ENCODE assay signal across 18 cellular contexts in the genomic region with DNA sequence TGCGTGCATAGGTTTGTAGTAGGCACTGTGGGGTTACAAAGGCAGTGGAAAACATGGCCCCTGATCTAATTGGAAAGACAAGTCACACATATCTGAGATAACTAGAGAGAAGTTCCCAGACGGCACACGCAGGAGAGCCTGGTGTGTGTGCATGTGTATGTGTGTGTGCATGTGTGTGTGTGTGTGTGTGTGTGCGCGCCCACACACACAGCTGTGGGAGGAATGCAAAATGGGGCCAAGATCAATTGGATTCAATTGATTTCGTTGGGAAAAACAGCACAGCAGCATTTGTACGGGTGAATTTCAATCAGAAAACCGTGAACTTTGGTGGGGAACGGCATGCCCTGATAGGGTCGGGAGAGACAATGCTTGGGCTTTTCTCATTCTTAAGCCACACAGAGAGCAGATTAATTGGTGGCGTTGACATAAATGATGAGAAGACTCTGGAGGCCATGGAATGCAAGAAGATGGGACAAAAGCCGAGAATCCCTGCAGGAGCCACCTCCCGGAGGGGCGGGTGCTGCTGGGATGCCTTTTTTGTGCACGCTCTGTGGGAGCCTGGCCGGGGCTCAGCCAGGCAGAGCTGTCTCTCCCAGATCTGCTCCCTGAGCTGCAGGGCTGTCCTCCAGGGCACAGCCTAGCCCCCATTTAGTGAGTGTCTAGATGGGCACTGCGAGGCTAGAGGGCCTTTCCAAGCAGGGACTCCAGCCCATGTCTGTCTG.
A peak's percentile ranks its signal among the peaks of the same experiment; 100 is the strongest.
DNase-seq lines count a peak whose midpoint lies in the region; ATAC-seq, FAIRE-seq and TF ChIP-seq lines count a peak whose summit lies in the region.
"Had no signal": no experiment of that assay in that cellular context is flagged by ENCODE, and none has a peak within 500 bp of the region (broad histone marks: within the 10 kb centered on the region; RNA-seq: fewer than 3 reads in every experiment).

No MANE protein-coding gene starts in this region.

- H3K4me2 ChIP-seq in GM23338 (no peak overlapping the region), neural progenitor cell (no peak overlapping the region)

- H3K9me2 ChIP-seq in GM23338 (ENCODE audit: insufficient read depth): no peaks in the 10 kb centered on the region; the same call in 1 of the 2 replicates

- H3K27me3 Mint-ChIP-seq in GM23338 (ENCODE audit: insufficient read depth, low read depth, poor library complexity) (peaks cover 11% of the 10 kb centered on the region), neural progenitor cell (ENCODE audit: insufficient read depth, low read depth) (peaks cover 4% of the 10 kb centered on the region)
- no peaks in the 10 kb centered on the region for H3K27me3 Mint-ChIP-seq in activated T-helper 2 cell treated with anti-CD3 and anti-CD28 coated beads, Interferon-gamma antibody, Interleukin-2, Interleukin-4, amounts not matched to agents 10 μg/mL and 5 μg/mL and 100 μg/mL, durations not matched to agents 14 hours and 24 hours and 36 hours (ENCODE audit: low read depth)

- H3F3A ChIP-seq in GM23338 (replicated peaks; ENCODE audit: low read depth) (peaks cover 11% of the 10 kb centered on the region), neural progenitor cell (ENCODE audit: low read depth) (peaks cover 23% of the 10 kb centered on the region)

- H3K4me1 Mint-ChIP-seq in GM23338 (peaks cover 3% of the 10 kb centered on the region; the same call in 1 of the 3 replicates), neural progenitor cell (peaks cover 7% of the 10 kb centered on the region)
- no peaks in the 10 kb centered on the region for H3K4me1 Mint-ChIP-seq in activated T-helper 2 cell treated with anti-CD3 and anti-CD28 coated beads, Interferon-gamma antibody, Interleukin-2, Interleukin-4, amounts not matched to agents 10 μg/mL and 5 μg/mL and 100 μg/mL, durations not matched to agents 14 hours and 24 hours and 36 hours (ENCODE audit: low read depth)
- H3K4me1 Mint-ChIP-seq: B cell had no signal

- peak; percentile 31; the same call in 1 of the 3 replicates for ATAC-seq in GM23338
- no peak for ATAC-seq in HG02642 (IDR thresholded peaks at IDR 0.05; ENCODE audit: poor library complexity, unreplicated experiment)
- ATAC-seq: CD8-positive, alpha-beta T cell had no signal

- no peak for TF ChIP-seq CTCF in GM23338 (conservative IDR thresholded peaks at IDR 0.05; ENCODE audit: low read depth in 2 of 2)
- no peak for TF ChIP-seq CTCF in bronchial epithelial cell (IDR thresholded peaks at IDR 0.05; ENCODE audit: insufficient read depth, low read length, severe bottlenecking)
- no peak for TF ChIP-seq CTCF in neural progenitor cell (IDR thresholded peaks at IDR 0.05)

- no peaks in the 10 kb centered on the region for H4K20me1 ChIP-seq in GM23338 (replicated peaks; ENCODE audit: insufficient read depth)
- no peaks in the 10 kb centered on the region for H4K20me1 ChIP-seq in neural progenitor cell (ENCODE audit: low read depth)

- H3K27ac Mint-ChIP-seq in GM23338 (peak overlapping the region; percentile 4; the same call in 1 of the 2 replicates), neural progenitor cell (peak overlapping the region; percentile 30)
- H3K27ac Mint-ChIP-seq in activated T-helper 2 cell treated with anti-CD3 and anti-CD28 coated beads, Interferon-gamma antibody, Interleukin-2, Interleukin-4, amounts not matched to agents 10 μg/mL and 5 μg/mL and 100 μg/mL, durations not matched to agents 14 hours and 24 hours and 36 hours: no peak overlapping the region
- H3K27ac Mint-ChIP-seq: B cell; CD14-positive monocyte; CD8-positive, alpha-beta T cell; HFFc6 had no signal

- H3K4me1 ChIP-seq in GM23338 (ENCODE audit: insufficient read depth) (no peaks in the 10 kb centered on the region), neural progenitor cell (peaks cover 4% of the 10 kb centered on the region)
- H3K4me1 ChIP-seq: Caco-2, HAP-1 had no signal

- no peaks in the 10 kb centered on the region for H3K36me3 ChIP-seq in GM23338 (ENCODE audit: insufficient read depth)
- no peaks in the 10 kb centered on the region for H3K36me3 ChIP-seq in bronchial epithelial cell (ENCODE audit: control insufficient read depth, insufficient read depth, low read length)
- H3K36me3 ChIP-seq in neural progenitor cell: no peaks in the 10 kb centered on the region
- H3K36me3 ChIP-seq: HAP-1 had no signal

- H3K4me3 ChIP-seq in GM23338 (no peak overlapping the region), bronchial epithelial cell (ENCODE audit: low read depth, low read length) (no peak overlapping the region), neural progenitor cell (no peak overlapping the region)
- H3K4me3 ChIP-seq: HAP-1 had no signal

- H3K27me3 ChIP-seq in GM23338 (ENCODE audit: insufficient read depth): no peaks in the 10 kb centered on the region
- H3K27me3 ChIP-seq in bronchial epithelial cell (ENCODE audit: control insufficient read depth, insufficient read depth, low read length): no peaks in the 10 kb centered on the region
- H3K27me3 ChIP-seq in neural progenitor cell: no peaks in the 10 kb centered on the region

- peak; percentile 64 for FAIRE-seq in bronchial epithelial cell (lab: Jason Lieb, UNC)
- FAIRE-seq: GM12892 had no signal

- peak; percentile 8 for DNase-seq in Ammon's horn (ENCODE audit: low spot score)
- DNase-seq in GM23338 (ENCODE audit: low spot score): no peak
- no peak for DNase-seq in bronchial epithelial cell (ENCODE audit: low read depth)
- no peak for DNase-seq in neural progenitor cell (ENCODE audit: low spot score)
- DNase-seq in activated T-helper 2 cell treated with anti-CD3 and anti-CD28 coated beads, Interferon-gamma antibody, Interleukin-2, Interleukin-4, amounts not matched to agents 10 μg/mL and 5 μg/mL and 100 μg/mL, durations not matched to agents 14 hours and 24 hours and 36 hours (ENCODE audit: low spot score): no peak
- DNase-seq in T-helper 1 cell: no peak
- no peak for DNase-seq in cerebellar nuclear complex (lab: John Stamatoyannopoulos, UW)
- DNase-seq: ACHN; Caco-2; CD8-positive, alpha-beta T cell; DND-41; GOT3; HFFc6 had no signal

- no peak overlapping the region for H3K4me3 Mint-ChIP-seq in GM23338
- no peak overlapping the region for H3K4me3 Mint-ChIP-seq in neural progenitor cell
- no peak overlapping the region for H3K4me3 Mint-ChIP-seq in activated T-helper 2 cell treated with anti-CD3 and anti-CD28 coated beads, Interferon-gamma antibody, Interleukin-2, Interleukin-4, amounts not matched to agents 10 μg/mL and 5 μg/mL and 100 μg/mL, durations not matched to agents 14 hours and 24 hours and 36 hours (ENCODE audit: low read depth)
- H3K4me3 Mint-ChIP-seq: B cell; CD14-positive monocyte; CD8-positive, alpha-beta T cell; HFFc6 had no signal

- H3K36me3 Mint-ChIP-seq in GM23338 (ENCODE audit: low read depth): no peaks in the 10 kb centered on the region; the same call in 2 of the 3 replicates
- no peaks in the 10 kb centered on the region for H3K36me3 Mint-ChIP-seq in neural progenitor cell
- H3K36me3 Mint-ChIP-seq in activated T-helper 2 cell treated with anti-CD3 and anti-CD28 coated beads, Interferon-gamma antibody, Interleukin-2, Interleukin-4, amounts not matched to agents 10 μg/mL and 5 μg/mL and 100 μg/mL, durations not matched to agents 14 hours and 24 hours and 36 hours (ENCODE audit: low read depth): no peaks in the 10 kb centered on the region
- H3K36me3 Mint-ChIP-seq: CD14-positive monocyte; CD8-positive, alpha-beta T cell had no signal

- H3K9me3 Mint-ChIP-seq in GM23338 (no peaks in the 10 kb centered on the region; the same call in none of the 3 replicates), neural progenitor cell (no peaks in the 10 kb centered on the region)
- no peaks in the 10 kb centered on the region for H3K9me3 Mint-ChIP-seq in activated T-helper 2 cell treated with anti-CD3 and anti-CD28 coated beads, Interferon-gamma antibody, Interleukin-2, Interleukin-4, amounts not matched to agents 10 μg/mL and 5 μg/mL and 100 μg/mL, durations not matched to agents 14 hours and 24 hours and 36 hours
- H3K9me3 Mint-ChIP-seq: CD8-positive, alpha-beta T cell had no signal

- H3K9ac ChIP-seq in neural progenitor cell: no peak overlapping the region

- H3K27ac ChIP-seq in GM23338 (ENCODE audit: low read depth) (no peak overlapping the region), neural progenitor cell (no peak overlapping the region)

- intact Hi-C loops in activated T-helper 2 cell treated with anti-CD3 and anti-CD28 coated beads, Interferon-gamma antibody, Interleukin-2, Interleukin-4, amounts not matched to agents 10 μg/mL and 5 μg/mL and 100 μg/mL, durations not matched to agents 14 hours and 24 hours and 36 hours (cut with micrococcal nuclease): no loop called here

- H3K79me2 ChIP-seq in GM23338 (replicated peaks; ENCODE audit: insufficient read depth) (no peaks in the 10 kb centered on the region), neural progenitor cell (ENCODE audit: low read depth) (no peaks in the 10 kb centered on the region)

- H2AFZ ChIP-seq in GM23338 (no peak overlapping the region), neural progenitor cell (replicated peaks) (no peak overlapping the region)

- H3K9me3 ChIP-seq in neural progenitor cell (ENCODE audit: low read depth): no peaks in the 10 kb centered on the region
- H3K9me3 ChIP-seq: Caco-2, HAP-1 had no signal

TF ChIP-seq in GM23338, 12 proteins besides CTCF, POLR2A, EP300 and RAD21 (continues in another document):
- TF ChIP-seq, protein P1, sequence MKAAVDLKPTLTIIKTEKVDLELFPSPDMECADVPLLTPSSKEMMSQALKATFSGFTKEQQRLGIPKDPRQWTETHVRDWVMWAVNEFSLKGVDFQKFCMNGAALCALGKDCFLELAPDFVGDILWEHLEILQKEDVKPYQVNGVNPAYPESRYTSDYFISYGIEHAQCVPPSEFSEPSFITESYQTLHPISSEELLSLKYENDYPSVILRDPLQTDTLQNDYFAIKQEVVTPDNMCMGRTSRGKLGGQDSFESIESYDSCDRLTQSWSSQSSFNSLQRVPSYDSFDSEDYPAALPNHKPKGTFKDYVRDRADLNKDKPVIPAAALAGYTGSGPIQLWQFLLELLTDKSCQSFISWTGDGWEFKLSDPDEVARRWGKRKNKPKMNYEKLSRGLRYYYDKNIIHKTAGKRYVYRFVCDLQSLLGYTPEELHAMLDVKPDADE (IDR thresholded peaks at IDR 0.05): no peak
- TF ChIP-seq STAT1 (IDR thresholded peaks at IDR 0.05; ENCODE audit: unreplicated experiment) (no peak), ZNF114 (CRISPR knock-in tag; IDR thresholded peaks at IDR 0.05) (no peak)
